8 cellular contexts compared by ENCODE assay signal in the genomic region with DNA sequence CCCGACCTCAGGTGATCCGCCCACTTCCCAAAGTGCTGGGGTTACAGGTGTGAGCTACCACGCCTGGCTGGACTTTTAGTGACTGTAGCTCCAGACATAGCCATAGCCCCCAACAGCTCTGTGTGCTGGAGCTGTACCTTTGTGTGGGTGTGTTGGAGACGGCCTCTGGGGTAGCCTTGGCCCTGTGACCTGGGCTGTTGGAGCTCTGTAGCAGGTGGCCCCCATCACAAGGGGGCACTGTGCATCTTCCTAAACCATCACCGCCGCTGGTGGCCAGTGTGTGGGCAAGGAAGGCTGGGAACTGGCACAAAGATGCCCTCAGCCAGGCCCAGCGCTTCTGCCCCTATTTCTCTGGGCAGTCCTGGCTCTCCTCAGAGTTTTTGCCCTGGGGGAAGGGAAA. TPM values are rescaled to one million over a fixed set of nuclear protein-coding genes. Genes with fewer than 3 reads are reported as not detected.
DNase-seq lines count a peak whose midpoint lies in the region; ATAC-seq and TF ChIP-seq lines count a peak whose summit lies in the region.

No MANE protein-coding gene starts in this region.

- no peaks in the 10 kb centered on the region for H3K4me1 Mint-ChIP-seq in activated CD8-positive, alpha-beta T cell treated with anti-CD3 and anti-CD28 coated beads, Interleukin-2, amount 10 ng/mL, durations not matched to agents 7 days and 5 days (ENCODE audit: low read depth)
- no peaks in the 10 kb centered on the region for H3K4me1 Mint-ChIP-seq in progenitor cell of endocrine pancreas (ENCODE audit: low read depth)

- no peaks in the 10 kb centered on the region for H3K36me3 Mint-ChIP-seq in activated CD8-positive, alpha-beta T cell treated with anti-CD3 and anti-CD28 coated beads, Interleukin-2, amount 10 ng/mL, durations not matched to agents 7 days and 5 days (ENCODE audit: low read depth)
- no peaks in the 10 kb centered on the region for H3K36me3 Mint-ChIP-seq in progenitor cell of endocrine pancreas (ENCODE audit: insufficient read depth)

- H3K27me3 Mint-ChIP-seq in activated CD8-positive, alpha-beta T cell treated with anti-CD3 and anti-CD28 coated beads, Interleukin-2, amount 10 ng/mL, durations not matched to agents 7 days and 5 days (ENCODE audit: low read depth) = peaks cover 3% of the 10 kb centered on the region
- H3K27me3 Mint-ChIP-seq in progenitor cell of endocrine pancreas = peaks cover 18% of the 10 kb centered on the region

- H3K9me3 Mint-ChIP-seq in activated CD8-positive, alpha-beta T cell treated with anti-CD3 and anti-CD28 coated beads, Interleukin-2, amount 10 ng/mL, durations not matched to agents 7 days and 5 days (ENCODE audit: insufficient read depth) = no peaks in the 10 kb centered on the region
- no peaks in the 10 kb centered on the region for H3K9me3 Mint-ChIP-seq in progenitor cell of endocrine pancreas (ENCODE audit: low read depth)

- POLR2A ChIA-PET in activated CD8-positive, alpha-beta T cell treated with anti-CD3 and anti-CD28 coated beads, Interleukin-2, amount 10 ng/mL, durations not matched to agents 7 days and 5 days (lab: Charles Lee) = no interaction called here

- DNase-seq in activated T-cell treated with anti-CD3 and anti-CD28 coated beads for 1 hour (ENCODE audit: low read depth) (peak; percentile 14), activated T-cell treated with anti-CD3 and anti-CD28 coated beads for 4 hours (no peak), NCI-H2029 (lab: John Stamatoyannopoulos, UW) (peak; percentile 92), germinal center (ENCODE audit: low spot score) (peak; percentile 44), progenitor cell of endocrine pancreas (ENCODE audit: low spot score, unreplicated experiment) (no peak), omental fat pad (ENCODE audit: low spot score) (no peak)
- no peak for DNase-seq in activated CD8-positive, alpha-beta T cell treated with anti-CD3 and anti-CD28 coated beads, Interleukin-2, amount 10 ng/mL, durations not matched to agents 7 days and 5 days

- CTCF ChIA-PET in activated CD8-positive, alpha-beta T cell treated with anti-CD3 and anti-CD28 coated beads, Interleukin-2, amount 10 ng/mL, durations not matched to agents 7 days and 5 days (lab: Charles Lee) = interaction anchor here (1.0 to 1.3 kb wide), 5 partner anchors 12 to 100 kb away, joined by 3 to 9 read pairs (median 4); no protein-coding TSS in a partner anchor

- H3K4me3 Mint-ChIP-seq in activated CD8-positive, alpha-beta T cell treated with anti-CD3 and anti-CD28 coated beads, Interleukin-2, amount 10 ng/mL, durations not matched to agents 7 days and 5 days = no peak overlapping the region
- no peak overlapping the region for H3K4me3 Mint-ChIP-seq in progenitor cell of endocrine pancreas (ENCODE audit: low read depth)

- no peak overlapping the region for H3K27ac Mint-ChIP-seq in activated CD8-positive, alpha-beta T cell treated with anti-CD3 and anti-CD28 coated beads, Interleukin-2, amount 10 ng/mL, durations not matched to agents 7 days and 5 days
- H3K27ac Mint-ChIP-seq in progenitor cell of endocrine pancreas = no peak overlapping the region

- peak; percentile 53 for ATAC-seq in activated CD8-positive, alpha-beta T cell treated with anti-CD3 and anti-CD28 coated beads, Interleukin-2, amount 10 ng/mL, durations not matched to agents 7 days and 5 days
- ATAC-seq in omental fat pad (ENCODE audit: low FRiP score) = no peak
- no peak for ATAC-seq in GM19463 (IDR thresholded peaks at IDR 0.05; ENCODE audit: unreplicated experiment)

- TF ChIP-seq CTCF in progenitor cell of endocrine pancreas (IDR thresholded peaks at IDR 0.05; ENCODE audit: unreplicated experiment) (peak; percentile 61), omental fat pad (IDR thresholded peaks at IDR 0.05) (no peak)

RNA-seq across cellular contexts. Expression of a gene that starts 38.4 kb away (rescaled TPM):
- under 1 TPM; 0.24 to 0.31 TPM for total RNA-seq in activated CD8-positive, alpha-beta T cell treated with anti-CD3 and anti-CD28 coated beads, Interleukin-2, amount 10 ng/mL, durations not matched to agents 7 days and 5 days
- total RNA-seq in progenitor cell of endocrine pancreas (2.8 and 2.9 TPM in 2 replicates), omental fat pad (under 1 TPM in 3 of 4 donors, not detected in 1; 0.12 to 0.93 (median 0.31) TPM)

Comparison
In these comparisons a context has a peak if more than half of its experiments do, and no peak if none do; other contexts are left out.
1. DNase-seq: peak in activated T-cell treated with anti-CD3 and anti-CD28 coated beads for 1 hour (single experiment), NCI-H2029 (single experiment) and germinal center (single experiment); none in activated T-cell treated with anti-CD3 and anti-CD28 coated beads for 4 hours (single experiment), activated CD8-positive, alpha-beta T cell treated with anti-CD3 and anti-CD28 coated beads, Interleukin-2, amount 10 ng/mL, durations not matched to agents 7 days and 5 days (single experiment), progenitor cell of endocrine pancreas (single experiment) and omental fat pad (single experiment).